ENCODE assay signal across 8 cellular contexts in genomic region chr4:4289575-4289929, GRCh38. TPM values are rescaled to one million over a fixed set of nuclear protein-coding genes. Genes with fewer than 3 reads are reported as not detected.
A peak's percentile ranks its signal among the peaks of the same experiment; 100 is the strongest.
DNase-seq lines count a peak whose midpoint lies in the region; ATAC-seq and TF ChIP-seq lines count a peak whose summit lies in the region.

No MANE protein-coding gene starts in this region.

- H3K9ac ChIP-seq in SU-DHL-6 (ENCODE audit: low read length) = peak overlapping the region; percentile 96
- H3K9ac ChIP-seq in skeletal muscle tissue (ENCODE audit: low read depth in 1 of 3, low read length in 3 of 3) = peak overlapping the region; percentile 85 to 91 (median 90)

- H3K79me2 ChIP-seq in SU-DHL-6 (ENCODE audit: insufficient read depth, low read length) = peaks cover 83% of the 10 kb centered on the region

- H3K9me2 ChIP-seq in SU-DHL-6 (replicated peaks; ENCODE audit: insufficient read depth, low read length) = no peaks in the 10 kb centered on the region

- peak overlapping the region; percentile 43 for H2AFZ ChIP-seq in SU-DHL-6 (ENCODE audit: low read depth, low read length, severe bottlenecking)

- peaks cover 9 to 52% (median 32%) of the 10 kb centered on the region in 9 donors for H3K4me1 ChIP-seq in heart right ventricle
- H3K4me1 ChIP-seq in skeletal muscle tissue (ENCODE audit: control insufficient read depth in 3 of 3, insufficient read depth in 3 of 3, low read length in 3 of 3) = peaks cover 37 to 63% (median 62%) of the 10 kb centered on the region in 3 donors

- H4K20me1 ChIP-seq in SU-DHL-6 (ENCODE audit: low read depth, low read length) = no peaks in the 10 kb centered on the region

- TF ChIP-seq CTCF in SU-DHL-6 (IDR thresholded peaks at IDR 0.05; ENCODE audit: insufficient read depth, low read length, poor library complexity, severe bottlenecking) (no peak), heart right ventricle (IDR thresholded peaks at IDR 0.05) (no peak)

- H3K4me3 ChIP-seq in SU-DHL-6 (ENCODE audit: insufficient read depth, low read length, poor library complexity, severe bottlenecking) (peak overlapping the region; percentile 97), heart right ventricle (peak overlapping the region; percentile 57 to 99 (median 90)), skeletal muscle tissue (ENCODE audit: low read length in 3 of 3) (peak overlapping the region; percentile 91 to 95 (median 93))

- intact Hi-C loops in heart right ventricle (cut with DNase I) = loop anchor here in 2 of 10 donors (5.0 kb wide), 1 partner anchor 37 kb away; no protein-coding TSS in a partner anchor

- H3K4me2 ChIP-seq in SU-DHL-6 (ENCODE audit: low read depth, low read length, poor library complexity, severe bottlenecking) = peak overlapping the region; percentile 92

- H3K36me3 ChIP-seq in SU-DHL-6 (ENCODE audit: low read length) (0 out of 2 replicates have a peak, but pooled peaks cover 4% of the 10 kb centered on the region), heart right ventricle (peaks cover 0 to 30% (median 0%) of the 10 kb centered on the region in 9 donors), skeletal muscle tissue (ENCODE audit: control insufficient read depth in 3 of 3, insufficient read depth in 3 of 3, low read length in 3 of 3) (peaks cover 4 to 16% (median 13%) of the 10 kb centered on the region in 3 donors)

- no peaks in the 10 kb centered on the region for H3K9me3 ChIP-seq in SU-DHL-6 (ENCODE audit: insufficient read depth, low read length)
- no peaks in the 10 kb centered on the region for H3K9me3 ChIP-seq in heart right ventricle
- H3K9me3 ChIP-seq in skeletal muscle tissue (ENCODE audit: control insufficient read depth in 3 of 3, low read length in 3 of 3) = no peaks in the 10 kb centered on the region

- ATAC-seq in GM18520 (IDR thresholded peaks at IDR 0.05; ENCODE audit: unreplicated experiment) = peak; percentile 6
- ATAC-seq in HG02678 (IDR thresholded peaks at IDR 0.05; ENCODE audit: unreplicated experiment) = peak; percentile 13
- ATAC-seq in heart right ventricle = peak in 5 of 8 donors; percentile 3 to 18 (median 4)
- no peak for ATAC-seq in GM18861 (IDR thresholded peaks at IDR 0.05; ENCODE audit: unreplicated experiment)

- H3K27ac ChIP-seq in SU-DHL-6 (ENCODE audit: low read depth, low read length) (peak overlapping the region; percentile 43), heart right ventricle (peak overlapping the region in 9 of 10 donors; percentile 79 to 91 (median 86)), skeletal muscle tissue (ENCODE audit: low read depth, low read length) (peak overlapping the region; percentile 81)

- 2% methylated on average over 10 of the region's 10 CpGs for WGBS in heart right ventricle, 2 donors

- H3K27me3 ChIP-seq in SU-DHL-6 (ENCODE audit: low read length) (no peaks in the 10 kb centered on the region), heart right ventricle (no peaks in the 10 kb centered on the region), skeletal muscle tissue (ENCODE audit: control insufficient read depth in 3 of 3, insufficient read depth in 3 of 3, low read length in 3 of 3) (no peaks in the 10 kb centered on the region)

- DNase-seq in heart right ventricle = no peak
- no peak for DNase-seq in DMS153 (lab: John Stamatoyannopoulos, UW)
- no peak for DNase-seq in kidney tubule cell (ENCODE audit: low spot score)

- H3F3A ChIP-seq in SU-DHL-6 (ENCODE audit: insufficient read depth) = no peaks in the 10 kb centered on the region

RNA-seq across cellular contexts. Expression of gene LYAR, which starts 0.4 kb away (rescaled TPM):
- total RNA-seq in heart right ventricle (10 to 100 TPM in 8 of 10 donors, 1 to 10 TPM in 2; 7.6 to 16.2 (median 11.6) TPM), skeletal muscle tissue (7.3 TPM)
- 10 to 100 TPM; 13.3 to 20.6 TPM for polyA plus RNA-seq in heart right ventricle

RNA-seq across cellular contexts. Expression of gene ZBTB49, which starts 0.5 kb away (rescaled TPM):
- total RNA-seq in heart right ventricle (1 to 10 TPM; 2.1 to 6.0 (median 4.6) TPM), skeletal muscle tissue (4.2 TPM)
- 1 to 10 TPM; 2.1 TPM for polyA plus RNA-seq in heart right ventricle

RNA-seq across cellular contexts. Expression of gene TMEM128, which starts 41.5 kb away (rescaled TPM):
- total RNA-seq in heart right ventricle (10 to 100 TPM in 8 of 10 donors, 1 to 10 TPM in 2; 8.3 to 13.1 (median 10.6) TPM), skeletal muscle tissue (27.1 TPM)
- 10 to 100 TPM; 13.5 to 18.2 TPM for polyA plus RNA-seq in heart right ventricle
